13 cellular contexts compared by ENCODE assay signal in genomic region chr12:50514526-50515276, GRCh38. TPM values are rescaled to one million over a fixed set of nuclear protein-coding genes. Genes with fewer than 3 reads are reported as not detected.
DNase-seq lines count a peak whose midpoint lies in the region; ATAC-seq and TF ChIP-seq lines count a peak whose summit lies in the region.
"Had no signal": no experiment of that assay in that cellular context is flagged by ENCODE, and none has a peak within 500 bp of the region (broad histone marks: within the 10 kb centered on the region; RNA-seq: fewer than 3 reads in every experiment).

No MANE protein-coding gene starts in this region.

- intact Hi-C loops in CD4-positive, alpha-beta memory T cell (cut with micrococcal nuclease): no loop called here
- intact Hi-C loops in left lung (cut with DNase I): loop anchor here in 1 of 2 donors (10.0 kb wide), 1 partner anchor 60 kb away; no protein-coding TSS in a partner anchor

- peaks cover 0 to 3% of the 10 kb centered on the region in 2 donors for H3K36me3 Mint-ChIP-seq in CD4-positive, alpha-beta memory T cell
- peaks cover 5% of the 10 kb centered on the region for H3K36me3 Mint-ChIP-seq in T-helper 2 cell treated with Interferon-gamma antibody and Interleukin-4, amounts not matched to agents 5 μg/mL and 100 μg/mL, for 36 hours (ENCODE audit: low read depth)

- TF ChIP-seq POLR2A in gastroesophageal sphincter (IDR thresholded peaks at IDR 0.05): no peak

- ATAC-seq in GM19324 (IDR thresholded peaks at IDR 0.05; ENCODE audit: low FRiP score, unreplicated experiment) (peak; percentile 50), left lung (peak; percentile 30), GM21786 (IDR thresholded peaks at IDR 0.05; ENCODE audit: unreplicated experiment) (no peak), gastroesophageal sphincter (no peak)

- no peaks in the 10 kb centered on the region for H3K36me3 ChIP-seq in CD4-positive, alpha-beta memory T cell (ENCODE audit: insufficient read depth, low read length)
- H3K36me3 ChIP-seq in left lung (no peaks in the 10 kb centered on the region), gastroesophageal sphincter (no peaks in the 10 kb centered on the region), brain microvascular endothelial cell (replicated peaks) (no peaks in the 10 kb centered on the region)
- H3K36me3 ChIP-seq: adrenal gland had no signal

- WGBS in gastroesophageal sphincter (ENCODE audit: low coverage in 1 of 2), 2 donors: 80 to 85% methylated on average over 4 of the region's 4 CpGs

- CTCF ChIA-PET in CD4-positive, alpha-beta memory T cell (lab: Charles Lee; ENCODE audit: partially characterized antibody): interaction anchor here (0.7 to 2.3 kb wide), 6 partner anchors 10 to 179 kb away, joined by 3 to 7 read pairs (median 3); partner anchors contain the start of gene DIP2B

- TF ChIP-seq CTCF in left lung (IDR thresholded peaks at IDR 0.05) (no peak), gastroesophageal sphincter (IDR thresholded peaks at IDR 0.05) (no peak), brain microvascular endothelial cell (IDR thresholded peaks at IDR 0.05; ENCODE audit: low read depth, low read length, missing control alignments) (no peak)

- peak overlapping the region; percentile 77 to 90 (median 82) for H3K4me3 Mint-ChIP-seq in CD4-positive, alpha-beta memory T cell
- H3K4me3 Mint-ChIP-seq in T-helper 2 cell treated with Interferon-gamma antibody and Interleukin-4, amounts not matched to agents 5 μg/mL and 100 μg/mL, for 36 hours: peak overlapping the region; percentile 78

- H3K4me1 Mint-ChIP-seq in CD4-positive, alpha-beta memory T cell: peaks cover 36 to 58% (median 45%) of the 10 kb centered on the region in 4 donors
- peaks cover 39% of the 10 kb centered on the region for H3K4me1 Mint-ChIP-seq in T-helper 2 cell treated with Interferon-gamma antibody and Interleukin-4, amounts not matched to agents 5 μg/mL and 100 μg/mL, for 36 hours (ENCODE audit: low read depth)

- peak overlapping the region in 1 of 2 donors; percentile 6 for H3K4me3 ChIP-seq in CD4-positive, alpha-beta memory T cell (ENCODE audit: low read length in 2 of 2)
- no peak overlapping the region for H3K4me3 ChIP-seq in left lung
- H3K4me3 ChIP-seq in gastroesophageal sphincter: no peak overlapping the region
- H3K4me3 ChIP-seq in brain microvascular endothelial cell (ENCODE audit: low read depth, low read length): no peak overlapping the region
- H3K4me3 ChIP-seq: adrenal gland had no signal

- peaks cover 81% of the 10 kb centered on the region for H3K4me1 ChIP-seq in CD4-positive, alpha-beta memory T cell (ENCODE audit: insufficient read depth, low read length)
- peaks cover 3 to 76% of the 10 kb centered on the region in 2 donors for H3K4me1 ChIP-seq in left lung
- peaks cover 0 to 61% (median 7%) of the 10 kb centered on the region in 3 donors for H3K4me1 ChIP-seq in gastroesophageal sphincter

- in situ Hi-C loops in brain microvascular endothelial cell (cut with HindIII; ENCODE audit: low pct_ligation_motif_present, low sequenced_read_pairs): no loop called here

- H3K27me3 Mint-ChIP-seq in CD4-positive, alpha-beta memory T cell: no peaks in the 10 kb centered on the region
- H3K27me3 Mint-ChIP-seq in T-helper 2 cell treated with Interferon-gamma antibody and Interleukin-4, amounts not matched to agents 5 μg/mL and 100 μg/mL, for 36 hours (ENCODE audit: low read depth): no peaks in the 10 kb centered on the region

- H3K9me3 ChIP-seq in CD4-positive, alpha-beta memory T cell (ENCODE audit: control insufficient read depth in 1 of 2, low read length in 2 of 2): no peaks in the 10 kb centered on the region
- H3K9me3 ChIP-seq in left lung (no peaks in the 10 kb centered on the region), gastroesophageal sphincter (no peaks in the 10 kb centered on the region)
- H3K9me3 ChIP-seq: adrenal gland had no signal

- POLR2A ChIA-PET in CD4-positive, alpha-beta memory T cell (lab: Charles Lee; ENCODE audit: partially characterized antibody): interaction anchor here (1.1 to 2.9 kb wide), 5 partner anchors 9 to 124 kb away, joined by 3 to 24 read pairs (median 4); partner anchors contain the start of gene DIP2B

- TF ChIP-seq EP300 in gastroesophageal sphincter (IDR thresholded peaks at IDR 0.05): no peak

- peak overlapping the region; percentile 72 to 95 (median 89) for H3K27ac Mint-ChIP-seq in CD4-positive, alpha-beta memory T cell
- H3K27ac Mint-ChIP-seq in T-helper 2 cell treated with Interferon-gamma antibody and Interleukin-4, amounts not matched to agents 5 μg/mL and 100 μg/mL, for 36 hours: peak overlapping the region; percentile 86

- H3K27ac ChIP-seq in CD4-positive, alpha-beta memory T cell (ENCODE audit: low read depth, low read length): peak overlapping the region; percentile 37
- peak overlapping the region in 1 of 2 donors; percentile 91 for H3K27ac ChIP-seq in left lung
- H3K27ac ChIP-seq in gastroesophageal sphincter: no peak overlapping the region
- no peak overlapping the region for H3K27ac ChIP-seq in brain microvascular endothelial cell
- H3K27ac ChIP-seq: adrenal gland had no signal

- peak in 2 of 5 donors; percentile 28 to 34 for DNase-seq in CD4-positive, alpha-beta memory T cell
- DNase-seq in T-helper 2 cell treated with Interferon-gamma antibody and Interleukin-4, amounts not matched to agents 5 μg/mL and 100 μg/mL, for 36 hours (ENCODE audit: low spot score): no peak
- DNase-seq in left lung (no peak), brain microvascular endothelial cell (no peak), LoVo (ENCODE audit: low spot score) (no peak)
- DNase-seq: foreskin fibroblast, islet precursor cell, NCI-H510A, Right ventricle myocardium superior had no signal

- H3K27me3 ChIP-seq in CD4-positive, alpha-beta memory T cell (ENCODE audit: insufficient read depth, low read length): no peaks in the 10 kb centered on the region
- H3K27me3 ChIP-seq in left lung: no peaks in the 10 kb centered on the region
- no peaks in the 10 kb centered on the region for H3K27me3 ChIP-seq in gastroesophageal sphincter
- no peaks in the 10 kb centered on the region for H3K27me3 ChIP-seq in brain microvascular endothelial cell (replicated peaks)
- H3K27me3 ChIP-seq: adrenal gland had no signal

- H3K9me3 Mint-ChIP-seq in CD4-positive, alpha-beta memory T cell: no peaks in the 10 kb centered on the region
- H3K9me3 Mint-ChIP-seq in T-helper 2 cell treated with Interferon-gamma antibody and Interleukin-4, amounts not matched to agents 5 μg/mL and 100 μg/mL, for 36 hours: no peaks in the 10 kb centered on the region

RNA-seq across cellular contexts. Expression of gene DIP2B, which starts 9.9 kb away (rescaled TPM):
- total RNA-seq in CD4-positive, alpha-beta memory T cell: 10 to 100 TPM; 26.4 to 29.1 TPM
- polyA plus RNA-seq in CD4-positive, alpha-beta memory T cell: 10 to 100 TPM in 1 of 2 donors, 1 to 10 TPM in 1; 3.8 to 13.5 TPM
- total RNA-seq in left lung: 10 to 100 TPM; 26.5 to 34.0 TPM
- total RNA-seq in gastroesophageal sphincter: 10 to 100 TPM; 19.8 to 25.9 (median 23.8) TPM

Comparison
In these comparisons a context has a peak if more than half of its experiments do, and no peak if none do; other contexts are left out.
1. ATAC-seq: peak in GM19324 (single experiment) and left lung (single experiment); none in GM21786 (single experiment) and gastroesophageal sphincter (single experiment).